In the genomic region with DNA sequence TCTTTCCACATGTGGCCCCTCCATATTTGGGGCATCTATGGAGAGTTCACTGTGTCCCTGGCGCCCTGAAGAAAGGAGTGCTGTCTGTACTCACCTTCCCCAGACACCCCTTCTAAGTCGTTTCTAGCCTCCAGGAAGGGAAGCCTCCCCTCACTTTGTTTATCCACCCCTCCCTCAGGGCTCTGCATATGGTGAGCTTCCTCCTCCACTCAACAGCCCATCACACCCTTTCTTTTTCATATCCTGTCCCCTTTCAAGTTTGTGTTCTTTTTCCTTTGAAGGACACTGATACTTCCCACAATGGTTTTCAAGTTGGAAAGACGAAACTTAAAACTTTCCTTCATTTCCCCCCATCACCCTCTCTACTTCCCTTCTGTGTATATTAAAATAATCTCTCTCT, we compare ENCODE assay signal across 23 cellular contexts.
"Had no signal": no experiment of that assay in that cellular context is flagged by ENCODE, and none has a peak within 500 bp of the region (broad histone marks: within the 10 kb centered on the region; RNA-seq: fewer than 3 reads in every experiment).

No MANE protein-coding gene starts in this region.

- H3K4me3 ChIP-seq: dorsolateral prefrontal cortex, gastrocnemius medialis, heart right ventricle, lung, psoas muscle, spleen, tibial artery, upper lobe of left lung, uterus had no signal

- H3K4me1 ChIP-seq: gastrocnemius medialis, heart right ventricle, psoas muscle, spleen, tibial artery, upper lobe of left lung, uterus had no signal

- H3K27me3 ChIP-seq: gastrocnemius medialis, neutrophil, tibial artery, upper lobe of left lung, uterus had no signal

- H3K36me3 ChIP-seq: gastrocnemius medialis, heart right ventricle, neutrophil, spleen, tibial artery, upper lobe of left lung, uterus had no signal

- H3K27ac ChIP-seq: dorsolateral prefrontal cortex, gastrocnemius medialis, heart right ventricle, neutrophil, psoas muscle, spleen, tibial artery, upper lobe of left lung, uterus had no signal

- DNase-seq: cortex of kidney; dorsolateral prefrontal cortex; effector CD8-positive, alpha-beta T cell; gastrocnemius medialis; heart right ventricle; hypothalamus; immature natural killer cell; kidney; left colon; left ventricle myocardium superior; mesenchymal stem cell; naive B cell; psoas muscle; retina; spleen; stimulated activated CD4-positive, alpha-beta T cell treated with anti-CD3 and anti-CD28 coated beads, Interleukin-15, amount 100 ng/mL, for 24 hours; stimulated activated CD4-positive, alpha-beta T cell treated with anti-CD3 and anti-CD28 coated beads, Interleukin-1b, Interleukin-23, amount 100 ng/mL, for 48 hours; stimulated activated CD4-positive, alpha-beta T cell treated with anti-CD3 and anti-CD28 coated beads, Interleukin-4, amount 100 ng/mL, for 24 hours; tibial artery; upper lobe of left lung; uterus had no signal

- H3K9me3 ChIP-seq: gastrocnemius medialis, heart right ventricle, neutrophil, psoas muscle, spleen, tibial artery, upper lobe of left lung, uterus had no signal
